Comparison of ENCODE assay signal across 10 cellular contexts in genomic region chr22:31139866-31140716, GRCh38. TPM values are rescaled to one million over a fixed set of nuclear protein-coding genes. Genes with fewer than 3 reads are reported as not detected.
A peak's percentile ranks its signal among the peaks of the same experiment; 100 is the strongest.
DNase-seq lines count a peak whose midpoint lies in the region; ATAC-seq and TF ChIP-seq lines count a peak whose summit lies in the region.
"Had no signal": no experiment of that assay in that cellular context is flagged by ENCODE, and none has a peak within 500 bp of the region (broad histone marks: within the 10 kb centered on the region; RNA-seq: fewer than 3 reads in every experiment).

A gene with protein sequence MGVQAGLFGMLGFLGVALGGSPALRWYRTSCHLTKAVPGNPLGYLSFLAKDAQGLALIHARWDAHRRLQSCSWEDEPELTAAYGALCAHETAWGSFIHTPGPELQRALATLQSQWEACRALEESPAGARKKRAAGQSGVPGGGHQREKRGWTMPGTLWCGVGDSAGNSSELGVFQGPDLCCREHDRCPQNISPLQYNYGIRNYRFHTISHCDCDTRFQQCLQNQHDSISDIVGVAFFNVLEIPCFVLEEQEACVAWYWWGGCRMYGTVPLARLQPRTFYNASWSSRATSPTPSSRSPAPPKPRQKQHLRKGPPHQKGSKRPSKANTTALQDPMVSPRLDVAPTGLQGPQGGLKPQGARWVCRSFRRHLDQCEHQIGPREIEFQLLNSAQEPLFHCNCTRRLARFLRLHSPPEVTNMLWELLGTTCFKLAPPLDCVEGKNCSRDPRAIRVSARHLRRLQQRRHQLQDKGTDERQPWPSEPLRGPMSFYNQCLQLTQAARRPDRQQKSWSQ (minus strand): TSS chr22:31140508. CDS start chr22:31140354, 154 bp downstream.

- peaks cover 0 to 14% (median 2%) of the 10 kb centered on the region in 11 donors for H3K9me3 Mint-ChIP-seq in naive thymus-derived CD4-positive, alpha-beta T cell

- POLR2A ChIA-PET in naive thymus-derived CD4-positive, alpha-beta T cell (lab: Charles Lee), result interaction anchor here (1.3 kb wide), 1 partner anchor 9 kb away, joined by 3 read pairs; no protein-coding TSS in a partner anchor

- CTCF ChIA-PET in naive thymus-derived CD4-positive, alpha-beta T cell (lab: Charles Lee), result interaction anchor here (0.5 kb wide), 1 partner anchor 599 kb away, joined by 4 read pairs; no protein-coding TSS in a partner anchor

- peaks cover 0 to 5% (median 0%) of the 10 kb centered on the region in 5 donors for H3K27me3 Mint-ChIP-seq in naive thymus-derived CD4-positive, alpha-beta T cell

- H3K36me3 Mint-ChIP-seq in naive thymus-derived CD4-positive, alpha-beta T cell, result no peaks in the 10 kb centered on the region

- no peak for ATAC-seq in naive thymus-derived CD4-positive, alpha-beta T cell
- no peak for ATAC-seq in HG03025 (IDR thresholded peaks at IDR 0.05; ENCODE audit: low FRiP score, unreplicated experiment)

- intact Hi-C loops in colonic mucosa (cut with DNase I), result no loop called here
- intact Hi-C loops in naive thymus-derived CD4-positive, alpha-beta T cell (cut with micrococcal nuclease), result no loop called here
- intact Hi-C loops in tibial artery (cut with DNase I; ENCODE audit: low total_unique reads), result loop anchor here (10.0 kb wide), 1 partner anchor 375 kb away; no protein-coding TSS in a partner anchor

- no peaks in the 10 kb centered on the region for H3K36me3 ChIP-seq in colonic mucosa
- no peaks in the 10 kb centered on the region for H3K36me3 ChIP-seq in naive thymus-derived CD4-positive, alpha-beta T cell (ENCODE audit: control insufficient read depth in 2 of 3, insufficient read depth in 3 of 3, low read length in 3 of 3)
- H3K36me3 ChIP-seq in tibial artery, result no peaks in the 10 kb centered on the region

- H3K4me3 ChIP-seq in colonic mucosa, result no peak within 1 kb of the TSS
- H3K4me3 ChIP-seq in naive thymus-derived CD4-positive, alpha-beta T cell (ENCODE audit: low read length), result no peak within 1 kb of the TSS
- no peak within 1 kb of the TSS for H3K4me3 ChIP-seq in tibial artery

- peaks cover 0 to 11% (median 0%) of the 10 kb centered on the region in 7 donors for H3K4me1 Mint-ChIP-seq in naive thymus-derived CD4-positive, alpha-beta T cell

- H3K4me3 Mint-ChIP-seq in naive thymus-derived CD4-positive, alpha-beta T cell, result no peak within 1 kb of the TSS

- no peaks in the 10 kb centered on the region for H3K9me3 ChIP-seq in colonic mucosa
- H3K9me3 ChIP-seq in naive thymus-derived CD4-positive, alpha-beta T cell (ENCODE audit: control insufficient read depth in 2 of 3, low read length in 3 of 3), result no peaks in the 10 kb centered on the region
- H3K9me3 ChIP-seq in tibial artery, result no peaks in the 10 kb centered on the region

- no peak within 1 kb of the TSS for H3K27ac Mint-ChIP-seq in naive thymus-derived CD4-positive, alpha-beta T cell

- H3K4me1 ChIP-seq in colonic mucosa (no peaks in the 10 kb centered on the region), tibial artery (peaks cover 0 to 25% (median 12%) of the 10 kb centered on the region in 4 donors)
- no peaks in the 10 kb centered on the region for H3K4me1 ChIP-seq in naive thymus-derived CD4-positive, alpha-beta T cell (ENCODE audit: control insufficient read depth in 2 of 2, insufficient read depth in 2 of 2, low read length in 2 of 2)

- DNase-seq in DMS79 (lab: John Stamatoyannopoulos, UW), result peak; percentile 61
- DNase-seq in NCI-H146 treated with DMSO at 0.1 percent for 48 hours (lab: John Stamatoyannopoulos, UW; ENCODE audit: unreplicated experiment), result peak; percentile 69
- peak; percentile 48 for DNase-seq in colonic mucosa
- peak; percentile 42 for DNase-seq in mucosa of gallbladder (ENCODE audit: low spot score)
- no peak for DNase-seq in naive thymus-derived CD4-positive, alpha-beta T cell
- DNase-seq in tibial artery, result no peak
- no peak for DNase-seq in occipital lobe (lab: John Stamatoyannopoulos, UW)
- DNase-seq: left cardiac atrium had no signal

- H3K27ac ChIP-seq in colonic mucosa (no peak within 1 kb of the TSS), tibial artery (no peak within 1 kb of the TSS)
- H3K27ac ChIP-seq in naive thymus-derived CD4-positive, alpha-beta T cell (ENCODE audit: low read depth, low read length), result no peak within 1 kb of the TSS

- no peaks in the 10 kb centered on the region for H3K27me3 ChIP-seq in colonic mucosa
- no peaks in the 10 kb centered on the region for H3K27me3 ChIP-seq in naive thymus-derived CD4-positive, alpha-beta T cell (ENCODE audit: control insufficient read depth in 2 of 2, insufficient read depth in 2 of 2, low read length in 2 of 2)
- peaks cover 0 to 9% of the 10 kb centered on the region in 2 donors for H3K27me3 ChIP-seq in tibial artery

- H3K9ac ChIP-seq in colonic mucosa (ENCODE audit: low read depth in 2 of 2, low read length in 2 of 2), result no peak within 1 kb of the TSS

- TF ChIP-seq CTCF in colonic mucosa (IDR thresholded peaks at IDR 0.05), result no peak
- TF ChIP-seq CTCF in tibial artery (IDR thresholded peaks at IDR 0.05), result no peak

RNA-seq across cellular contexts. Expression of the gene that starts here (rescaled TPM):
- total RNA-seq in colonic mucosa (under 1 TPM; 0.57 to 0.88 TPM), mucosa of gallbladder (0.78 TPM), occipital lobe (not detected)
- total RNA-seq in naive thymus-derived CD4-positive, alpha-beta T cell, result not detected
- not detected for polyA plus RNA-seq in naive thymus-derived CD4-positive, alpha-beta T cell
- total RNA-seq: activated CD8-positive, alpha-beta memory T cell treated with anti-CD3 and anti-CD28 coated beads for 36 hours; left cardiac atrium had no signal

Comparison
In these comparisons a context has a peak if more than half of its experiments do, and no peak if none do; other contexts are left out.
1. Peak in DNase-seq in colonic mucosa; RNA of the gene not detected or under 1 TPM.
2. Peak in DNase-seq in mucosa of gallbladder; RNA of the gene not detected or under 1 TPM.
3. DNase-seq: peak in DMS79 (single experiment) and NCI-H146 treated with DMSO at 0.1 percent for 48 hours (single experiment); none in naive thymus-derived CD4-positive, alpha-beta T cell (0 of 9), tibial artery (0 of 2) and occipital lobe (single experiment).